Comparison of ENCODE assay signal across 1 cellular context in genomic region chr18:70166668-70167067, GRCh38.
TF ChIP-seq lines count a peak whose summit lies in the region.

No MANE protein-coding gene starts in this region.

TF ChIP-seq in endothelial cell of umbilical vein, 7 proteins besides CTCF, POLR2A, EP300 and RAD21:
- no peak for TF ChIP-seq JUN (IDR thresholded peaks at IDR 0.05; ENCODE audit: borderline replicate concordance, insufficient read depth, insufficient read length, low read depth)
- no peak for TF ChIP-seq POLR2AphosphoS5 (IDR thresholded peaks at IDR 0.05; ENCODE audit: insufficient read depth, low read depth, low read length)
- TF ChIP-seq MYC (IDR thresholded peaks at IDR 0.05; ENCODE audit: low read depth, low read length), result no peak
- no peak for TF ChIP-seq GATA2 (IDR thresholded peaks at IDR 0.05; ENCODE audit: insufficient read depth, insufficient read length, low read depth, low read length)
- TF ChIP-seq EZH2 (IDR thresholded peaks at IDR 0.05; ENCODE audit: borderline replicate concordance, low read depth, low read length, severe bottlenecking), result no peak
